ENCODE assay signal across 1 cellular context in the genomic region with DNA sequence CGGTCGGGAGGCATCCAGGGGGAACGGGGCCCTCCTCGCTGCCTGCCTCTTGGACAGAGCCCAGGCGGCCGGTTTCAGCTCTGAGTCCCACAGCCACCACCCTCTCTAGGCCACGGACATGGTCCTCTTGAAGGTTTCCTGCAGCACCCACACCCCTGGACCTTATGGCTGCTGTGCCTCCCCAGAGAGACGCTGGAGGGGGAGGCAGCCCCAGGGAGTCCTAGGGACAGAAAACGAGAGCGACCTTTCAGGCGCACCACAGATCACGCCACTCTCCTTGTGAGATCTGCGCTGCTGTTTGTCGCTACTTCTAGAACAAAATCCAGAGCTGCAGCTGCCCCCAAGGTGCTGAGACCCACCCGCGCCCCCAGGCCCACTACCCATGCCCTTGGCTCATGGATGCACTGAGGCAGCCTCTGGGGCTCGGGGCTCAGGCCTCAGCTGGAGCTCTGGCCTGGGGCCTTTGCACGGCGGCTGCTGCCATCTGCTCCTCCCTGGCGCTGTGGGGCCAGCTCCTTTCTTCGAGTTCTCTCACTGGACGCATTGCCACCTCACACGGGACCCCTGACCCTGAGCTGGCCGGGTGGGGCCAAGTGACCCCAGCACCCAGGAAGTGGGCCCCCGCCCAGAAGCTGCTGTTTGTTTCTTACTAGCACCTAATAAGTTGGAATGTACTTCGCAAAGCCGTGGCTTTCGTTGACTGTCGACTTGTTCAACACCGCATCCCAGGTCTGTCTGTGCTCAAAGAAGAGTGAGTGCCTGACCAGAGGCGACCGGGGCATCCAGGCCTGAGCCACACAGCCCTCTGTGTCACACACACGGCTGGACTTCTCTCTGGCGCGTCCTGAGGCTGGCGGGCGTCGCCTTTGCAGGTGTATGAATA.
TF ChIP-seq lines count a peak whose summit lies in the region.

No MANE protein-coding gene starts in this region.

TF ChIP-seq in H1, 55 proteins besides CTCF, POLR2A, EP300 and RAD21 (continued from another document):
- TF ChIP-seq MAX (IDR thresholded peaks at IDR 0.05) = no peak
- no peak for TF ChIP-seq POU5F1 (IDR thresholded peaks at IDR 0.05; ENCODE audit: low read depth, low read length)
